ENCODE assay signal across 8 cellular contexts in the genomic region with DNA sequence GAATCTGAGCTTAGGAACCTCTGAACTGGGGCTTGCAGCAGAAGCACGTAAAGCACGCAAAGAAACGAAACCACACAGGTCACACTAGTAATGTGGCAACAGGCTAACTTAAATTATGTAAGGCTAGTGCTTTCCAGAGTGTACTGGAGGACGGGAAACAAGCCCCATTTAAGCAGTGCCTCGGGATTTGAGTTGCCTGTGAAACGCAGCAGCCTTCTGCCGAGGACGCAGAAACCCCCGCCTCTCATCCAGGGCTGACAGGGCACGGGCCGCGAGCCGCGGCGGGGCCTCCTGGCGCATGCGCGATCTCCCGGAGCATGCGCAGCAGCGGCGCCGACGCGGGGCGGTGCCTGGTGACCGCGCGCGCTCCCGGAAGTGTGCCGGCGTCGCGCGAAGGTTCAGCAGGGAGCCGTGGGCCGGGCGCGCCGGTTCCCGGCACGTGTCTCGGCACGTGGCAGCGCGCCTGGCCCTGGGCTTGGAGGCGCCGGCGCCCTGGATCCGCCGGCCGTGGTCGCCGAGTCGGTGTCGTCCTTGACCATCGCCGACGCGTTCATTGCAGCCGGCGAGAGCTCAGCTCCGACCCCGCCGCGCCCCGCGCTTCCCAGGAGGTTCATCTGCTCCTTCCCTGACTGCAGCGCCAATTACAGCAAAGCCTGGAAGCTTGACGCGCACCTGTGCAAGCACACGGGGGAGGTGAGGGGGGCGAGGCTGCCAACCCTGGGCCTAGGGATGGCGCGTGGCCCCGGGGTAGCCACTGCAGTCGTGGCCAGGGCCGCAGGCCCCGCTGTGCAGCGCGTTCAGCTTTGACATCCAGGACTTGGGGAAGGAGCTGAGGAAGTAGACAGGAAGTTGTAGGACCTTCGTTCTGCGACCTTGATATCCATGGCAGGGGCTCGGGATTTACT. TPM values are rescaled to one million over a fixed set of nuclear protein-coding genes. Genes with fewer than 3 reads are reported as not detected.
DNase-seq lines count a peak whose midpoint lies in the region; TF ChIP-seq lines count a peak whose summit lies in the region.

Gene GTF3A (plus strand): TSS at position 374 of the 905 bp plus-strand sequence.

- H3K79me2 ChIP-seq in OCI-LY1 (ENCODE audit: insufficient read depth, low read length), result peaks cover 29% of the 10 kb centered on the region

- no peaks in the 10 kb centered on the region for H3K9me3 ChIP-seq in OCI-LY1 (ENCODE audit: low read length)

- no peaks in the 10 kb centered on the region for H4K20me1 ChIP-seq in OCI-LY1 (ENCODE audit: insufficient read depth, low read length)

- no peak for TF ChIP-seq CTCF in GM20000 (IDR thresholded peaks at IDR 0.05; ENCODE audit: extremely low read depth, missing control alignments)
- TF ChIP-seq CTCF in OCI-LY1 (IDR thresholded peaks at IDR 0.05; ENCODE audit: low read length), result no peak
- TF ChIP-seq CTCF in mesothelial cell of epicardium (IDR thresholded peaks at IDR 0.05; ENCODE audit: unreplicated experiment), result no peak

- peak within 1 kb of the TSS; percentile 93 for H3K4me2 ChIP-seq in OCI-LY1 (ENCODE audit: low read length)

- no peaks in the 10 kb centered on the region for H3K9me3 Mint-ChIP-seq in mesothelial cell of epicardium

- no peaks in the 10 kb centered on the region for H3K27me3 Mint-ChIP-seq in mesothelial cell of epicardium (ENCODE audit: low read depth)

- peak within 1 kb of the TSS; percentile 86 for H3K4me3 ChIP-seq in OCI-LY1 (ENCODE audit: low read depth, low read length, poor library complexity, severe bottlenecking)

- no peaks in the 10 kb centered on the region for H3K27me3 ChIP-seq in OCI-LY1 (ENCODE audit: insufficient read depth, low read length)

- H2AFZ ChIP-seq in OCI-LY1 (ENCODE audit: low read length), result peak within 1 kb of the TSS; percentile 88; the same call in 1 of the 2 replicates

- no peaks in the 10 kb centered on the region for H3K9me2 ChIP-seq in OCI-LY1 (ENCODE audit: low read depth, low read length)

- in situ Hi-C loops in endometrial microvascular endothelial cells (cut with HindIII; ENCODE audit: inconsistent ontology term, low pct_unique_long_range_greater_than_20kb, low sequenced_read_pairs), result no loop called here

- H3K36me3 ChIP-seq in OCI-LY1 (ENCODE audit: insufficient read depth, low read length), result peaks cover 34% of the 10 kb centered on the region

- peak within 1 kb of the TSS; percentile 81 for H3K27ac Mint-ChIP-seq in mesothelial cell of epicardium

- peaks cover 23% of the 10 kb centered on the region for H3K4me1 ChIP-seq in OCI-LY1 (ENCODE audit: insufficient read depth, low read length, severe bottlenecking)

- peak within 1 kb of the TSS; percentile 93 for H3K9ac ChIP-seq in OCI-LY1 (ENCODE audit: low read length)

- no peaks in the 10 kb centered on the region for H3F3A ChIP-seq in OCI-LY1 (ENCODE audit: insufficient read depth, low read length)

- H3K4me3 Mint-ChIP-seq in mesothelial cell of epicardium, result peak within 1 kb of the TSS; percentile 67

- H3K4me1 Mint-ChIP-seq in mesothelial cell of epicardium, result peaks cover 23% of the 10 kb centered on the region

- H3K27ac ChIP-seq in OCI-LY1 (ENCODE audit: low read depth, low read length, poor library complexity, severe bottlenecking), result peak within 1 kb of the TSS; percentile 79

- DNase-seq in CMK (ENCODE audit: low read depth), result peak; percentile 61
- DNase-seq in GM20000 (ENCODE audit: low spot score), result peak; percentile 97
- peak; percentile 83 for DNase-seq in HT1080 (ENCODE audit: low read depth)
- peak; percentile 87 for DNase-seq in activated CD8-positive, alpha-beta memory T cell treated with anti-CD3 and anti-CD28 coated beads, Interleukin-2, amount 50 U/mL, for 4 hours
- peak; percentile 82 to 92 for DNase-seq in mesothelial cell of epicardium (ENCODE audit: low spot score in 2 of 2, unreplicated experiment in 2 of 2)
- DNase-seq in stimulated activated CD8-positive, alpha-beta memory T cell treated with anti-CD3 and anti-CD28 coated beads, Interleukin-15, amount 100 ng/mL, for 4 hours (ENCODE audit: low read depth in 2 of 2), result peak; percentile 67 to 81

- peaks cover 10% of the 10 kb centered on the region for H3K36me3 Mint-ChIP-seq in mesothelial cell of epicardium

RNA-seq across cellular contexts. Expression of gene GTF3A, which starts in this region (rescaled TPM):
- total RNA-seq in HT1080 (2014; rRNA removed; shearing (Covaris generic)), result 108 and 127 TPM in 2 replicates
- polyA plus RNA-seq in HT1080 (2015; cell fraction: cytosol; rRNA removed), result 90.0 and 96.9 TPM in 2 replicates
- 26.1 and 29.4 TPM in 2 replicates for polyA plus RNA-seq in HT1080 (2015; cell fraction: nucleus; rRNA removed)
- total RNA-seq in endometrial microvascular endothelial cells (ENCODE audit: inconsistent ontology term) (132 TPM), mesothelial cell of epicardium (47.5 to 53.7 TPM (median 48.6 TPM) in 3 replicates)

Comparison
In these comparisons a context has a peak if more than half of its experiments do, and no peak if none do; other contexts are left out.
1. Peak in every context shown above with its lines: DNase-seq, H3K4me3 ChIP-seq and H3K27ac ChIP-seq.